23 cellular contexts compared by ENCODE assay signal in the genomic region with DNA sequence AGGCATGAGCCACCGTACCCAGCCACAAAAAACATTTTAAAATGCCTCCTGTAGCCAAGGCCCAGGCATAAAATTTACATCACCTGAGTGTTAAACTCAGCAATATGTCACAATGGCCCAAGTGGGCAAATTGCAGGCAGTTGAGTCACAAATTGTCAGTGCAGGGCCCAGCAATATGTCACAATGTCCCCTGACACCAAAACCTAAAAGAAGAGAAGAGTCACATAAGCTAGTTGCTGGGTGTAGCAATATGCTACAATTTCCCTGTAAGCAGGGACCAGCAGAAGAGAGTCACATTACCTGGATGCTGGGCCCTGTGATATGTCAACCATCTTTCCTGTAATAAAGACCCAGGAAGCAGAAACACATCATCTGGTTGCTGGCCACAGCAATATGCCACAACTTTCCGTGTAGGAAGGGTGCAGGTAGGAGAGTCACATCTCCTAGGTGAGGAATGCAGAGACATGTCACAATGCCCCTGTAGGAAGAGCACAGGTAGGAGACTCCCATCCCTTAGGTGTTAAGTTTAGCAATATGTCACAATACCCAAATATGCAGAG.
"Had no signal": no experiment of that assay in that cellular context is flagged by ENCODE, and none has a peak within 500 bp of the region (broad histone marks: within the 10 kb centered on the region; RNA-seq: fewer than 3 reads in every experiment).

No MANE protein-coding gene starts in this region.

- ATAC-seq: effector memory CD8-positive, alpha-beta T cell; esophagus mucosa; foreskin keratinocyte; gastrocnemius medialis; gastroesophageal sphincter; heart left ventricle; heart right ventricle had no signal

- H3K4me3 ChIP-seq: colonic mucosa, coronary artery, dorsolateral prefrontal cortex, esophagus muscularis mucosa, esophagus squamous epithelium, gastrocnemius medialis, gastroesophageal sphincter, heart left ventricle, heart right ventricle had no signal

- H3K9me3 ChIP-seq: colonic mucosa, esophagus muscularis mucosa, gastrocnemius medialis had no signal

- H3K4me1 ChIP-seq: colonic mucosa, esophagus muscularis mucosa, esophagus squamous epithelium, foreskin keratinocyte, gastrocnemius medialis, gastroesophageal sphincter, heart left ventricle, heart right ventricle had no signal

- H3K27me3 ChIP-seq: colonic mucosa, esophagus muscularis mucosa, esophagus squamous epithelium, foreskin keratinocyte, gastrocnemius medialis, gastroesophageal sphincter, heart left ventricle, heart right ventricle had no signal

- DNase-seq: colonic mucosa; cortex of kidney; dermis blood vessel endothelial cell; dorsolateral prefrontal cortex; effector CD4-positive, alpha-beta T cell; effector CD8-positive, alpha-beta T cell; effector memory CD4-positive, alpha-beta T cell; effector memory CD8-positive, alpha-beta T cell; endodermal cell; erythroblast; esophagus squamous epithelium; foreskin fibroblast; foreskin keratinocyte; foreskin melanocyte; gastrocnemius medialis; glutamatergic neuron; head of caudate nucleus; heart left ventricle; heart right ventricle had no signal

- H3K36me3 ChIP-seq: colonic mucosa, esophagus muscularis mucosa, esophagus squamous epithelium, gastrocnemius medialis, gastroesophageal sphincter, heart left ventricle, heart right ventricle had no signal

- H3K27ac ChIP-seq: colonic mucosa, coronary artery, dorsolateral prefrontal cortex, esophagus muscularis mucosa, esophagus squamous epithelium, foreskin keratinocyte, gastrocnemius medialis, gastroesophageal sphincter, heart left ventricle, heart right ventricle had no signal
